21 cellular contexts compared by ENCODE assay signal in the genomic region with DNA sequence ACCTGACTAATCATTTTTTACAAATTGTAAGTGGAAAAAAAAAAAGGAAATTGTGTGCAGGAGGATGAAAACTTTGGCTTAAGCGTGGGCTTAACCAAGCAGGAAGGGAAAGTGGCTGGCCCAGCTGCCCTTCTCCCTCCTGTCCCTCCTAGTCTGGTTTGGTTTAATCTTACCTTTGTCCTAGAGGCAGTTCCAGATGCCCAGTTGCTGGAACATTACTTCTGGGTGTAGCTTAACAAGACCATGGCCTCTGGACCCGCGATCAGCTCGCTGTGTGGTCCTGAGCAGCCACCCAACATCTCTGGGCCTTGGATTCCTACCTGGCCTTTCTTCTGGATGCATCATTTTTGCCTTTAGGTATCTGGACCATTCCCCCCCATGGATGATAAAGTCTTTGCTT. TPM values are rescaled to one million over a fixed set of nuclear protein-coding genes. Genes with fewer than 3 reads are reported as not detected.
"Had no signal": no experiment of that assay in that cellular context is flagged by ENCODE, and none has a peak within 500 bp of the region (broad histone marks: within the 10 kb centered on the region; RNA-seq: fewer than 3 reads in every experiment).

No MANE protein-coding gene starts in this region.

- H3K36me3 ChIP-seq: cardiac muscle cell, heart left ventricle, left lung, sigmoid colon, thoracic aorta, upper lobe of left lung had no signal

- DNase-seq: activated CD4-positive, alpha-beta memory T cell treated with anti-CD3 and anti-CD28 coated beads, Interleukin-2, amount 10 ng/mL, durations not matched to agents 7 days and 5 days; activated CD4-positive, alpha-beta T cell treated with anti-CD3 and anti-CD28 coated beads, Interleukin-2, amount 10 ng/mL, durations not matched to agents 24 days and 14 days; activated effector memory CD4-positive, alpha-beta T cell treated with anti-CD3 and anti-CD28 coated beads, Interleukin-2, amount 50 U/mL, for 16 hours; activated naive CD4-positive, alpha-beta T cell treated with anti-CD3 and anti-CD28 coated beads, Interleukin-2, amount 10 ng/mL, durations not matched to agents 7 days and 5 days; amygdala; heart left ventricle; left lung; occipital lobe; sigmoid colon; stimulated activated CD4-positive, alpha-beta T cell treated with anti-CD3 and anti-CD28 coated beads, Interleukin-4, amount 100 ng/mL, for 1 hour; stimulated activated naive CD4-positive, alpha-beta T cell; upper lobe of left lung had no signal

- H3K27ac ChIP-seq: cardiac muscle cell, epithelial cell of prostate, heart left ventricle, thoracic aorta, VCaP had no signal

- H3K9me3 ChIP-seq: heart left ventricle, left lung, sigmoid colon, thoracic aorta, upper lobe of left lung had no signal

- ATAC-seq: activated CD4-positive, CD25-positive, alpha-beta regulatory T cell treated with anti-CD3 and anti-CD28 coated beads, Interleukin-2, amount 50 U/mL, for 24 hours; heart left ventricle had no signal

- H3K4me3 ChIP-seq: cardiac muscle cell, heart left ventricle, left lung, sigmoid colon, thoracic aorta had no signal

- H3K4me1 ChIP-seq: sigmoid colon had no signal

- H3K27me3 ChIP-seq: cardiac muscle cell, heart left ventricle, left lung, sigmoid colon, upper lobe of left lung had no signal

- FAIRE-seq: keratinocyte had no signal

RNA-seq across cellular contexts. Expression of gene PAQR5, which starts 15.5 kb away (rescaled TPM):
- total RNA-seq: activated CD4-positive, alpha-beta memory T cell treated with anti-CD3 and anti-CD28 coated beads, Interleukin-2, amount 10 ng/mL, durations not matched to agents 7 days and 5 days; activated CD4-positive, alpha-beta T cell treated with anti-CD3 and anti-CD28 coated beads, Interleukin-2, amount 10 ng/mL, durations not matched to agents 24 days and 14 days; lung microvascular endothelial cell; T-helper 2 cell treated with Interferon-gamma antibody and Interleukin-4, amounts not matched to agents 100 ng/mL and 5 ng/mL, for 36 hours had no signal
- polyA plus RNA-seq: neural cell had no signal
